In the genomic region with DNA sequence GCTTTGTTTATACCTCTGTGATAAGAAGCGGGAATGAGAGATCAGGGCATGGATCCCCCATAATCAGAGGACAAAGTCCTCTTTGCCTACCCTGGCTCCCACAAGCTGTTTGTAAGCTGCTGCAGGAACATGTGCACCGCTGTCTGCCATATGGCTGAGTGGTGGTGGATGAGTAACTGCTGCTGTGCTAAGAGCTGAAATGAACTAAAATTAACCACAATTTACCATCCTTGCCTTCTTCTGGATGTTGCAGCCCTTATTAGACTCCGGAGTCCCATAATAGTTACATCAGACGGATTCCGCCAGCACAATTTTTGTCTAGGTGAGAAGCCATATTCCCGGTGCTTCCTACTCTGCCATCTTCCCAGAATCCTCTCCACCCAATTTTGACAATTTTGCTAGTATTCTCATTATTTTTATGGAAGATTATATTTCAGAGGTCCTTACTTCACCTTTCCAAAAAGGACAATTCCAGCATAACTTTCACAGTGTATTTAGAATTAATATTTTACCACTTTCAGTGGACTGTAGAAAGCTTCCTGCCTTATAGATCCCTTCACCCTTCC, we compare ENCODE assay signal across 16 cellular contexts.
"Had no signal": no experiment of that assay in that cellular context is flagged by ENCODE, and none has a peak within 500 bp of the region (broad histone marks: within the 10 kb centered on the region; RNA-seq: fewer than 3 reads in every experiment).

No MANE protein-coding gene starts in this region.

- DNase-seq: activated CD4-positive, alpha-beta T cell treated with anti-CD3 and anti-CD28 coated beads, Interleukin-2, amount 10 ng/mL, durations not matched to agents 24 days and 14 days; activated CD4-positive, CD25-positive, alpha-beta regulatory T cell; activated CD8-positive, alpha-beta memory T cell treated with anti-CD3 and anti-CD28 coated beads, Interleukin-2, amount 50 U/mL, for 48 hours; activated naive CD8-positive, alpha-beta T cell treated with anti-CD3 and anti-CD28 coated beads for 36 hours; effector CD4-positive, alpha-beta T cell; foreskin melanocyte; head of caudate nucleus; immature natural killer cell; mesendoderm; natural killer cell; posterior cingulate gyrus; stimulated activated naive CD8-positive, alpha-beta T cell treated with anti-CD3 and anti-CD28 coated beads, Interleukin-15, Interleukin-2, amounts not matched to agents 100 U/mL and 50 U/mL, for 24 hours; T-helper 17 cell had no signal

- H3K9me3 ChIP-seq: suprapubic skin had no signal

- H3K4me2 ChIP-seq: smooth muscle cell had no signal

- H3K4me3 ChIP-seq: coronary artery, smooth muscle cell, suprapubic skin had no signal

- H3K4me1 ChIP-seq: suprapubic skin had no signal

- H3K27ac ChIP-seq: coronary artery, suprapubic skin had no signal

- H3K36me3 ChIP-seq: suprapubic skin had no signal

- H3K27me3 ChIP-seq: suprapubic skin had no signal

- ATAC-seq: natural killer cell; stimulated activated naive CD8-positive, alpha-beta T cell treated with anti-CD3 and anti-CD28 coated beads, Interleukin-15, Interleukin-2, amounts not matched to agents 100 U/mL and 50 U/mL, for 24 hours; T-helper 17 cell had no signal
